8 cellular contexts compared by ENCODE assay signal in the genomic region with DNA sequence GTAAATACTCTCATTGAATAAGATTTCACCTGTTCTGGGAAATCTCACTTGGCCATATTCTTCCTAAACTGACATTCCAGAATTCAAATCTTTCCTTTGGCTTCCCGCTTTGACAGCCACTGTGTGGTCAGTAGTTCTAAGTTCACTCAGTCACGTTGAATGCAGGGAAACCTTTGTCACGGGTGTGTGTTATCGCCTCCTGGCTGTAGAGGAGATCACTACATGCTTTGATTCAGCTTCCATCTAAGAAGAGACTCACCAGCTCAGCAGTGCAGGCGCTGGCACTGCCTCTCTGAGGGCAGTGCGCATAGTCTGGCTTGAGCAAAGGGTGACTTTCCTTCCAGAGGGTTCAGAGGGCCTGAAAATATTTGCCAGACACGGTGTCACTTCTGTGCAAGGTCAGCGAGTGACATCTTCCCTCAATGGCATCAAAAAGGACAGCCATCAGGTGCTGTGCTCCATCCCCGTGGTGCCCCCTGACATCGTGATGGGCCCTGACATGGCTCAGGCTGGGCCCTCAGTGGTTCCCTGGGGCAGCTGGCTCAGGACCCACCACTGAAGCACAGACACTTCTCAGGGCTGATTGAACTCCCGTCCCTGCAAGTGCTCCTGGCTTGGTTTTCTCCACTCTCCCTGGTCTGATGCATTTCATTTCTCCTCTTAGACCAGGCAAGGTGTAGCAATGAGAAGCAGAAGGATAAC.
DNase-seq lines count a peak whose midpoint lies in the region; ATAC-seq and TF ChIP-seq lines count a peak whose summit lies in the region.

No MANE protein-coding gene starts in this region.

- no peak for TF ChIP-seq CTCF in breast epithelium (IDR thresholded peaks at IDR 0.05)

- H3K27me3 ChIP-seq in breast epithelium, result no peaks in the 10 kb centered on the region

- 74 to 90% methylated on average over 7 to 11 of the region's 11 CpGs for WGBS in mesodermal cell (ENCODE audit: insufficient coverage in 2 of 2), 2 experiments

- H3K4me1 ChIP-seq in breast epithelium (no peaks in the 10 kb centered on the region), mesodermal cell (ENCODE audit: control insufficient read depth, insufficient read depth, low read length, poor library complexity, severe bottlenecking) (peaks cover 12% of the 10 kb centered on the region)

- intact Hi-C loops in breast epithelium (cut with DNase I; ENCODE audit: low total_unique reads), result no loop called here

- H3K36me3 ChIP-seq in breast epithelium (no peaks in the 10 kb centered on the region), mesodermal cell (ENCODE audit: control insufficient read depth, insufficient read depth, low read length) (no peaks in the 10 kb centered on the region)

- H3K9me3 ChIP-seq in breast epithelium, result no peaks in the 10 kb centered on the region
- no peaks in the 10 kb centered on the region for H3K9me3 ChIP-seq in mesodermal cell (ENCODE audit: control insufficient read depth, low read length)

- DNase-seq in GM03348 (ENCODE audit: low spot score), result peak; percentile 11
- no peak for DNase-seq in breast epithelium (ENCODE audit: low spot score in 2 of 2)
- DNase-seq in KG1 (lab: John Stamatoyannopoulos, UW), result no peak
- no peak for DNase-seq in mucosa of gallbladder (ENCODE audit: low spot score)
- no peak for DNase-seq in kidney glomerular epithelial cell (lab: John Stamatoyannopoulos, UW)
- DNase-seq in NCI-H1930 (lab: John Stamatoyannopoulos, UW), result no peak

- TF ChIP-seq POLR2A in breast epithelium (IDR thresholded peaks at IDR 0.05), result no peak

- H3K4me3 ChIP-seq in breast epithelium (no peak overlapping the region), mesodermal cell (ENCODE audit: extremely low read depth, insufficient read depth, low read length, poor library complexity, severe bottlenecking) (no peak overlapping the region)

- H3K27ac ChIP-seq in breast epithelium (peak overlapping the region; percentile 43 to 79), mesodermal cell (ENCODE audit: low read depth, low read length, severe bottlenecking) (peak overlapping the region; percentile 74)

- ATAC-seq in HG02938 (IDR thresholded peaks at IDR 0.05; ENCODE audit: unreplicated experiment), result peak; percentile 44
